25 cellular contexts compared by ENCODE assay signal in genomic region chr2:18907508-18907907, GRCh38.
DNase-seq lines count a peak whose midpoint lies in the region; ATAC-seq and TF ChIP-seq lines count a peak whose summit lies in the region.
"Had no signal": no experiment of that assay in that cellular context is flagged by ENCODE, and none has a peak within 500 bp of the region (broad histone marks: within the 10 kb centered on the region; RNA-seq: fewer than 3 reads in every experiment).

No MANE protein-coding gene starts in this region.

- H3K4ac ChIP-seq in mesenchymal stem cell (ENCODE audit: low read depth in 1 of 2, low read length in 2 of 2), result no peak overlapping the region

- H3K27me3 Mint-ChIP-seq in natural killer cell (ENCODE audit: low read depth in 2 of 2), result no peaks in the 10 kb centered on the region

- no peak overlapping the region for H2BK120ac ChIP-seq in mesenchymal stem cell (ENCODE audit: low read depth, low read length)

- no peak overlapping the region for H3K27ac Mint-ChIP-seq in natural killer cell

- no peak overlapping the region for H2BK5ac ChIP-seq in mesenchymal stem cell (ENCODE audit: low read depth, low read length, poor library complexity, severe bottlenecking)

- no peak overlapping the region for H3K9ac ChIP-seq in mesenchymal stem cell (ENCODE audit: low read length)
- H3K9ac ChIP-seq: GM23248 had no signal

- H2BK15ac ChIP-seq in mesenchymal stem cell (ENCODE audit: low read depth, poor library complexity, severe bottlenecking), result no peak overlapping the region

- H3K4me3 Mint-ChIP-seq in natural killer cell, result no peak overlapping the region
- H3K4me3 Mint-ChIP-seq: CD8-positive, alpha-beta memory T cell had no signal

- no peak overlapping the region for H3K4me3 ChIP-seq in mesenchymal stem cell (ENCODE audit: insufficient read depth in 1 of 2, low read depth in 1 of 2, low read length in 2 of 2)
- H3K4me3 ChIP-seq: GM23248, MG63, SJCRH30 had no signal

- H3K36me3 ChIP-seq in mesenchymal stem cell (ENCODE audit: control insufficient read depth in 1 of 2, insufficient read depth in 2 of 2, low read depth in 1 of 2, low read length in 2 of 2), result no peaks in the 10 kb centered on the region
- H3K36me3 ChIP-seq: MG63, SJCRH30 had no signal

- DNase-seq in EH (ENCODE audit: low read depth) (peak; percentile 23), LHCN-M2 (ENCODE audit: low read depth) (peak; percentile 23), amniotic epithelial cell (ENCODE audit: low read depth) (peak; percentile 44), mesenchymal stem cell (peak; percentile 35), natural killer cell (no peak)
- DNase-seq in activated CD4-positive, alpha-beta T cell treated with anti-CD3 and anti-CD28 coated beads, Interleukin-2, amount 50 U/mL, for 48 hours, result no peak
- DNase-seq: C1 segment of cervical spinal cord; CD8-positive, alpha-beta memory T cell; DMS 273 treated with DMSO at 0.1 percent for 48 hours; DMS79; GM23248; H7; KBM-7; MG63; NCI-H1048; NCI-H1417 treated with DMSO at 0.1 percent for 48 hours; NCI-H1694 treated with DMSO at 0.1 percent for 48 hours; NCI-H2081 treated with DMSO at 0.1 percent for 48 hours; NCI-H2171 treated with DMSO at 0.1 percent for 48 hours; NCI-H524; NCI-H774; PC-3; SJCRH30 had no signal

- no peak overlapping the region for H3K27ac ChIP-seq in mesenchymal stem cell (ENCODE audit: low read length, poor library complexity, severe bottlenecking)
- H3K27ac ChIP-seq: GM23248, SJCRH30 had no signal

- H3K4me1 ChIP-seq in mesenchymal stem cell (ENCODE audit: control insufficient read depth, insufficient read depth, low read depth, low read length), result peaks cover 8% of the 10 kb centered on the region

- H3K18ac ChIP-seq in mesenchymal stem cell (ENCODE audit: low read depth in 1 of 2, low read length in 2 of 2), result no peak overlapping the region

- H3K9me3 Mint-ChIP-seq in natural killer cell, result peaks cover 16 to 20% of the 10 kb centered on the region in 2 donors

- H2BK12ac ChIP-seq in mesenchymal stem cell (ENCODE audit: low read length in 2 of 2), result no peak overlapping the region

- ATAC-seq in GM18868 (IDR thresholded peaks at IDR 0.05; ENCODE audit: unreplicated experiment) (no peak), natural killer cell (no peak)
- ATAC-seq: PC-3, SK-N-SH treated with all-trans-retinoic acid at 6 μM for 48 hours had no signal

- H4K91ac ChIP-seq in mesenchymal stem cell (ENCODE audit: low read length), result no peak overlapping the region

- no peak overlapping the region for H2AK5ac ChIP-seq in mesenchymal stem cell (ENCODE audit: low read length, severe bottlenecking)

- H2AFZ ChIP-seq in mesenchymal stem cell (ENCODE audit: low read depth, low read length), result no peak overlapping the region
- H2AFZ ChIP-seq: GM23248 had no signal

- no peak overlapping the region for H3K4me2 ChIP-seq in mesenchymal stem cell (ENCODE audit: low read length, poor library complexity, severe bottlenecking)

- WGBS in mesenchymal stem cell, result 83% methylated on average over 2 of the region's 2 CpGs

- peaks cover 11% of the 10 kb centered on the region for H3K9me3 ChIP-seq in mesenchymal stem cell (ENCODE audit: control insufficient read depth, low read length)
- H3K9me3 ChIP-seq: SJCRH30 had no signal

- no peaks in the 10 kb centered on the region for H3K36me3 Mint-ChIP-seq in natural killer cell

- intact Hi-C loops in natural killer cell (cut with micrococcal nuclease), result no loop called here

- no peak overlapping the region for H3K23ac ChIP-seq in mesenchymal stem cell (ENCODE audit: low read length in 2 of 2)

- no peak overlapping the region for H4K8ac ChIP-seq in mesenchymal stem cell (ENCODE audit: low read length)

- no peaks in the 10 kb centered on the region for H3K79me1 ChIP-seq in mesenchymal stem cell (replicated peaks; ENCODE audit: low read length, poor library complexity, severe bottlenecking)

- no peaks in the 10 kb centered on the region for H3K4me1 Mint-ChIP-seq in natural killer cell

- no peak for TF ChIP-seq CTCF in natural killer cell (IDR thresholded peaks at IDR 0.05)

- no peaks in the 10 kb centered on the region for H3K27me3 ChIP-seq in mesenchymal stem cell (ENCODE audit: control insufficient read depth in 1 of 2, insufficient read depth in 1 of 2, low read length in 2 of 2)
- H3K27me3 ChIP-seq: MG63, SJCRH30 had no signal

- H3K14ac ChIP-seq in mesenchymal stem cell (ENCODE audit: low read length in 2 of 2), result no peak overlapping the region

Comparison
In these comparisons a context has a peak if more than half of its experiments do, and no peak if none do; other contexts are left out.
1. DNase-seq: peak in EH (single experiment), LHCN-M2 (single experiment), amniotic epithelial cell (single experiment) and mesenchymal stem cell (single experiment); none in natural killer cell (single experiment) and activated CD4-positive, alpha-beta T cell treated with anti-CD3 and anti-CD28 coated beads, Interleukin-2, amount 50 U/mL, for 48 hours (0 of 2).